ENCODE assay signal across 8 cellular contexts in the genomic region with DNA sequence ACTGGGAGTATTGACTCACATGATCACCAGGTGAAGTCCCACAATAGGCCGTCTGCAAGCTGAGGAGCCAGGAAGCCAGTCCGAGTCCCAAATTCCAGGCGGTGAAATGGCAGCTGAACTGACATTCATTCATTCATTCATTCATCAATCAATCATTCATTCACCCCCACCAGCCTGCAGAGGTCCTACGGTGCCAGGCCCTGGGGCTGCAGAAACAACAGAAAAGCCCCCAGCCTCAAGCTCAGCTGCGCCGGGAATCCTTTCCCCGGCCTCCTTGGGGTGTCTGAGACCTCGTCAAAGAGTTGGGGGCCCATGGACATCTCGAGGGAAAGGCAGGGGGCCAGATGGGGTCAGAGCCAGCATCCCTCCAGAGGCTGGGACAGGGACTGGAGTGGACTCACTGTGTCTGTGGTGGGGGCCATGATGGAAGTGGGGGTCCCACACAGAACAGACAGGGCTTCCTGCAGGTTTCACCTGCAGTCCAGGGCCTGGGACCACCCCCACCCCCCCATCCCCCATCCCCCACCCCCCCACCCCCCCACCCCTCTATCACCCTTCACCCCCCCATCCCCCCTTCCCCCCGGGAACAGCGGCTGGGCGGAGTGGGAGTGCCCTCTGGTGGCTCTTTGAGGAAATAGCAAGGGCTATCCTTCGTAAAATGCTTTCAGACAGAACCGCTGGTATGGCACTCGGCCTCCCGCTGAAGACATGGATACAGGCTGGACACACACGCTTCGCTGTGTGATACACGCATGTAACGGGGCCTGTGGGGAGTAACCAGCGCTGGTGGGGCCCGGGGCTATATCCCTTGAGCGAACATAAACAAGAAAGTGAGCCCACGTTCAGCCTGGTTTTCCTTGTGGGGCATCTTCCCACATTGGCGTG. TPM values are rescaled to one million over a fixed set of nuclear protein-coding genes. Genes with fewer than 3 reads are reported as not detected.
DNase-seq lines count a peak whose midpoint lies in the region; ATAC-seq and TF ChIP-seq lines count a peak whose summit lies in the region.

No MANE protein-coding gene starts in this region.

- peaks cover 11% of the 10 kb centered on the region for H3K4me1 Mint-ChIP-seq in activated T-cell treated with anti-CD3 and anti-CD28 coated beads, Interleukin-2, amount 50 U/mL, for 4 hours (ENCODE audit: low read depth)
- H3K4me1 Mint-ChIP-seq in type B pancreatic cell (ENCODE audit: unreplicated experiment): peaks cover 9% of the 10 kb centered on the region

- H3K36me3 Mint-ChIP-seq in activated T-cell treated with anti-CD3 and anti-CD28 coated beads, Interleukin-2, amount 50 U/mL, for 4 hours (ENCODE audit: insufficient read depth): no peaks in the 10 kb centered on the region
- no peaks in the 10 kb centered on the region for H3K36me3 Mint-ChIP-seq in type B pancreatic cell

- peak; percentile 52 to 55 for ATAC-seq in activated T-cell treated with anti-CD3 and anti-CD28 coated beads, Interleukin-2, amount 50 U/mL, for 4 hours
- ATAC-seq in HG03439 (IDR thresholded peaks at IDR 0.05; ENCODE audit: unreplicated experiment): no peak

- no peak overlapping the region for H3K27ac Mint-ChIP-seq in type B pancreatic cell

- H3K4me3 ChIP-seq in fibroblast of mammary gland (ENCODE audit: control insufficient read depth, low read depth, low read length): peak overlapping the region; percentile 16
- H3K4me3 ChIP-seq in neutrophil (ENCODE audit: low read depth in 1 of 2, low read length in 1 of 2): no peak overlapping the region

- H3K4me3 Mint-ChIP-seq in activated T-cell treated with anti-CD3 and anti-CD28 coated beads, Interleukin-2, amount 50 U/mL, for 4 hours: no peak overlapping the region
- no peak overlapping the region for H3K4me3 Mint-ChIP-seq in type B pancreatic cell

- H3K9me3 Mint-ChIP-seq in activated T-cell treated with anti-CD3 and anti-CD28 coated beads, Interleukin-2, amount 50 U/mL, for 4 hours: no peaks in the 10 kb centered on the region
- no peaks in the 10 kb centered on the region for H3K9me3 Mint-ChIP-seq in type B pancreatic cell

- H3K27ac ChIP-seq in neutrophil: no peak overlapping the region

- TF ChIP-seq CTCF in fibroblast of mammary gland (conservative IDR thresholded peaks at IDR 0.05; ENCODE audit: control insufficient read depth, insufficient read depth, low read depth, low read length): peak; percentile 68
- peak; percentile 76 for TF ChIP-seq CTCF in neutrophil (IDR thresholded peaks at IDR 0.05)
- TF ChIP-seq CTCF in type B pancreatic cell (conservative IDR thresholded peaks at IDR 0.05): peak; percentile 80

- H3K27me3 ChIP-seq in neutrophil: peaks cover 36% of the 10 kb centered on the region

- H3K36me3 ChIP-seq in neutrophil: no peaks in the 10 kb centered on the region

- DNase-seq in activated gamma-delta T cell treated with Interleukin-2 at 50 U/mL for 16 hours: peak; percentile 52
- DNase-seq in activated gamma-delta T cell (lab: John Stamatoyannopoulos, UW): no peak
- DNase-seq in NCI-H82 (lab: John Stamatoyannopoulos, UW): peak; percentile 59
- peak; percentile 50 for DNase-seq in activated T-cell treated with anti-CD3 and anti-CD28 coated beads, Interleukin-2, amount 50 U/mL, for 4 hours
- DNase-seq in fibroblast of mammary gland (ENCODE audit: low read depth): peak; percentile 44
- no peak for DNase-seq in type B pancreatic cell (ENCODE audit: extremely low spot score, unreplicated experiment)

- H3K27me3 Mint-ChIP-seq in activated T-cell treated with anti-CD3 and anti-CD28 coated beads, Interleukin-2, amount 50 U/mL, for 4 hours (ENCODE audit: low read depth): peaks cover 6% of the 10 kb centered on the region
- peaks cover 6% of the 10 kb centered on the region for H3K27me3 Mint-ChIP-seq in type B pancreatic cell

- H3K9me3 ChIP-seq in neutrophil: no peaks in the 10 kb centered on the region

- H3K4me1 ChIP-seq in neutrophil (ENCODE audit: control insufficient read depth in 1 of 2, insufficient read depth in 1 of 2, low read depth in 1 of 2, low read length in 1 of 2): peaks cover 2 to 4% of the 10 kb centered on the region in 2 experiments

RNA-seq across cellular contexts. Expression of gene ZC3H18, which starts 8.5 kb away (rescaled TPM):
- total RNA-seq in activated T-cell treated with anti-CD3 and anti-CD28 coated beads, Interleukin-2, amount 50 U/mL, for 4 hours: 100 to 1,000 TPM; 117 to 122 (median 118) TPM
- 56.5 and 70.2 TPM in 2 replicates for total RNA-seq in type B pancreatic cell (ENCODE audit: low replicate concordance)

Comparison
In these comparisons a context has a peak if more than half of its experiments do, and no peak if none do; other contexts are left out.
1. DNase-seq: peak in activated gamma-delta T cell treated with Interleukin-2 at 50 U/mL for 16 hours (single experiment), NCI-H82 (single experiment), activated T-cell treated with anti-CD3 and anti-CD28 coated beads, Interleukin-2, amount 50 U/mL, for 4 hours (single experiment) and fibroblast of mammary gland (single experiment); none in activated gamma-delta T cell (single experiment) and type B pancreatic cell (single experiment).
2. Peak in every context shown above with its lines, with median percentiles within 50 percentile points of each other: CTCF ChIP-seq.